ENCODE assay signal across 3 cellular contexts in genomic region chr12:93597608-93598007, GRCh38.
TF ChIP-seq lines count a peak whose summit lies in the region.

No MANE protein-coding gene starts in this region.

TF ChIP-seq in liver, 16 proteins besides CTCF, POLR2A, EP300 and RAD21:
- TF ChIP-seq EGR1 (IDR thresholded peaks at IDR 0.05; ENCODE audit: low read depth in 2 of 2): no peak
- no peak for TF ChIP-seq MAX (IDR thresholded peaks at IDR 0.05)
- TF ChIP-seq JUND (IDR thresholded peaks at IDR 0.05): no peak
- no peak for TF ChIP-seq REST (IDR thresholded peaks at IDR 0.05)
- no peak for TF ChIP-seq TAF1 (conservative IDR thresholded peaks at IDR 0.05)
- no peak for TF ChIP-seq GABPA (IDR thresholded peaks at IDR 0.05 in 1 of 2, conservative IDR thresholded peaks at IDR 0.05 in 1 of 2)
- peak; percentile 93 for TF ChIP-seq NR2F2 (IDR thresholded peaks at IDR 0.05)
- TF ChIP-seq YY1 (IDR thresholded peaks at IDR 0.05): no peak
- no peak for TF ChIP-seq FOXA2 (IDR thresholded peaks at IDR 0.05)
- peak in 1 of 2 donors; percentile 8 for TF ChIP-seq RXRA (IDR thresholded peaks at IDR 0.05)
- TF ChIP-seq ATF3 (IDR thresholded peaks at IDR 0.05): no peak
TF ChIP-seq in liver: peak in this region for 2.

TF ChIP-seq in HepG2, 621 proteins besides CTCF, POLR2A, EP300 and RAD21 (continues in another document):
- TF ChIP-seq HOXD1 (CRISPR knock-in tag; IDR thresholded peaks at IDR 0.05): no peak
- no peak for TF ChIP-seq ZKSCAN5 (CRISPR knock-in tag; IDR thresholded peaks at IDR 0.05)
- TF ChIP-seq DZIP1 (CRISPR knock-in tag; IDR thresholded peaks at IDR 0.05): no peak
- TF ChIP-seq HOMEZ (CRISPR knock-in tag; IDR thresholded peaks at IDR 0.05; ENCODE audit: low read depth): no peak
- TF ChIP-seq SIX4 (CRISPR knock-in tag; IDR thresholded peaks at IDR 0.05): no peak
- no peak for TF ChIP-seq ZNF407 (CRISPR knock-in tag; IDR thresholded peaks at IDR 0.05; ENCODE audit: not compliant biosample characterization)

TF ChIP-seq in IMR-90, 13 proteins besides CTCF, POLR2A, EP300 and RAD21:
- TF ChIP-seq CHD1 (IDR thresholded peaks at IDR 0.05; ENCODE audit: low read depth, low read length) (no peak), CEBPB (IDR thresholded peaks at IDR 0.05; ENCODE audit: low read depth, low read length) (no peak), FOS (IDR thresholded peaks at IDR 0.05; ENCODE audit: low read depth, low read length) (no peak), MAZ (IDR thresholded peaks at IDR 0.05; ENCODE audit: borderline replicate concordance, low read depth, low read length) (no peak), NFE2L2 (IDR thresholded peaks at IDR 0.05; ENCODE audit: low read depth, low read length) (no peak), SMC3 (IDR thresholded peaks at IDR 0.05; ENCODE audit: low read depth, low read length) (no peak), RCOR1 (IDR thresholded peaks at IDR 0.05; ENCODE audit: insufficient replicate concordance, low read length) (no peak), RFX5 (IDR thresholded peaks at IDR 0.05; ENCODE audit: low read depth, low read length) (no peak), ELK1 (IDR thresholded peaks at IDR 0.05; ENCODE audit: borderline replicate concordance, low read depth, low read length) (no peak), MAFK (IDR thresholded peaks at IDR 0.05; ENCODE audit: low read depth, low read length) (no peak), MXI1 (IDR thresholded peaks at IDR 0.05; ENCODE audit: borderline replicate concordance, low read depth, low read length) (no peak), BHLHE40 (IDR thresholded peaks at IDR 0.05; ENCODE audit: low read depth, low read length) (no peak), USF2 (IDR thresholded peaks at IDR 0.05; ENCODE audit: low read depth, low read length) (no peak)
